Comparison of ENCODE assay signal across 9 cellular contexts in the genomic region with DNA sequence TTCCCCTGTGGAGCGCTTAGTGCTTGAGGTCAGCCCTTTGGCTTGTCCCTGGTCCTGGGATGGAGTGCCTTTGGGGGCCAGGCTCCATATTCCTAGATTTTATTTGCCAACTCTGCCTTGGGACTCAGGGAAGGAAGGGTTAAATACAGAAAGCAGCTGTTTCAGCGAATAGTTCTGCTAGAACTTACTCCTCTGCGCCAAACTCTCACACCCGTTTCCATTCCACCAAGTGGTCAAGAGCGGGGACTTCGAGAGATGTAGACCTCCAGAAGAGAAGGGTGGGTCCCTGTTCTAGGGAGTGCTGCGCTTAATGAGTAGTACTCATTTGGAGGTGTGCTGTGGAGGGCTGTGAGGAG. TPM values are rescaled to one million over a fixed set of nuclear protein-coding genes. Genes with fewer than 3 reads are reported as not detected.
DNase-seq lines count a peak whose midpoint lies in the region; ATAC-seq and TF ChIP-seq lines count a peak whose summit lies in the region.
"Had no signal": no experiment of that assay in that cellular context is flagged by ENCODE, and none has a peak within 500 bp of the region (broad histone marks: within the 10 kb centered on the region; RNA-seq: fewer than 3 reads in every experiment).

No MANE protein-coding gene starts in this region.

- no peak for TF ChIP-seq CTCF in OCI-LY3 (IDR thresholded peaks at IDR 0.05; ENCODE audit: low read depth, low read length)
- no peak for TF ChIP-seq CTCF in endodermal cell (conservative IDR thresholded peaks at IDR 0.05)
- no peak for TF ChIP-seq CTCF in psoas muscle (IDR thresholded peaks at IDR 0.05)
- no peak for TF ChIP-seq CTCF in testis (IDR thresholded peaks at IDR 0.05)

- H3K9ac ChIP-seq in OCI-LY3 (ENCODE audit: low read length) (peak overlapping the region; percentile 67), endodermal cell (ENCODE audit: extremely low read depth, low read length, poor library complexity, severe bottlenecking) (no peak overlapping the region)

- H3K4me1 Mint-ChIP-seq in endodermal cell, result peaks cover 46% of the 10 kb centered on the region

- H3K9me3 Mint-ChIP-seq in endodermal cell, result no peaks in the 10 kb centered on the region

- H3K9me3 ChIP-seq in OCI-LY3 (ENCODE audit: insufficient read depth, low read length), result no peaks in the 10 kb centered on the region
- H3K9me3 ChIP-seq in endodermal cell (ENCODE audit: control insufficient read depth, low read length), result no peaks in the 10 kb centered on the region
- no peaks in the 10 kb centered on the region for H3K9me3 ChIP-seq in psoas muscle
- no peaks in the 10 kb centered on the region for H3K9me3 ChIP-seq in testis

- ATAC-seq in GM19043 (IDR thresholded peaks at IDR 0.05; ENCODE audit: low read depth, unreplicated experiment), result peak; percentile 2
- no peak for ATAC-seq in psoas muscle
- ATAC-seq in GM18502 (IDR thresholded peaks at IDR 0.05; ENCODE audit: poor library complexity, unreplicated experiment), result no peak

- no peaks in the 10 kb centered on the region for H3K27me3 Mint-ChIP-seq in endodermal cell (ENCODE audit: insufficient read depth)

- H3K4me3 ChIP-seq in OCI-LY3 (ENCODE audit: low read length), result peak overlapping the region; percentile 69
- H3K4me3 ChIP-seq in endodermal cell (ENCODE audit: low read length), result no peak overlapping the region
- H3K4me3 ChIP-seq in psoas muscle, result peak overlapping the region; percentile 36
- no peak overlapping the region for H3K4me3 ChIP-seq in testis

- intact Hi-C loops in psoas muscle (cut with DNase I) (loop anchor here (5.0 kb wide), 3 partner anchors 67 to 157 kb away; partner anchors contain the start of gene SDHC (in 1 of the 2)), testis (cut with DNase I; ENCODE audit: low total_unique reads) (no loop called here)

- peak overlapping the region; percentile 91 for H3K4me2 ChIP-seq in OCI-LY3 (ENCODE audit: low read length)

- H3K27me3 ChIP-seq in OCI-LY3 (ENCODE audit: low read depth, low read length) (no peaks in the 10 kb centered on the region), endodermal cell (ENCODE audit: control insufficient read depth, insufficient read depth, low read length, poor library complexity, severe bottlenecking) (no peaks in the 10 kb centered on the region), psoas muscle (ENCODE audit: insufficient read depth in 3 of 3, low read length in 2 of 3) (no peaks in the 10 kb centered on the region), testis (no peaks in the 10 kb centered on the region)

- peaks cover 6% of the 10 kb centered on the region; the same call in 1 of the 2 replicates for H3K79me2 ChIP-seq in OCI-LY3 (ENCODE audit: low read length)

- H3K4me3 Mint-ChIP-seq in endodermal cell, result peak overlapping the region; percentile 85

- H3K36me3 ChIP-seq in OCI-LY3 (replicated peaks; ENCODE audit: low read depth, low read length) (peaks cover 7% of the 10 kb centered on the region), endodermal cell (ENCODE audit: control insufficient read depth, insufficient read depth, low read length) (peaks cover 14% of the 10 kb centered on the region), psoas muscle (ENCODE audit: insufficient read depth in 1 of 2, low read depth in 1 of 2) (peaks cover 7 to 24% of the 10 kb centered on the region in 2 donors), testis (ENCODE audit: low read depth, missing control alignments) (no peaks in the 10 kb centered on the region)

- H3K4me1 ChIP-seq in OCI-LY3 (ENCODE audit: low read length) (peaks cover 21% of the 10 kb centered on the region), endodermal cell (ENCODE audit: control insufficient read depth, insufficient read depth, low read length) (peaks cover 14% of the 10 kb centered on the region), psoas muscle (peaks cover 12% of the 10 kb centered on the region), testis (peaks cover 15% of the 10 kb centered on the region)

- 90 to 100% methylated on average over 1 to 7 of the region's 7 CpGs for WGBS in endodermal cell (ENCODE audit: insufficient coverage in 1 of 2, insufficient read length in 1 of 2), 2 experiments
- WGBS in psoas muscle, 3 donors, result 40 to 57% (median 43%) methylated on average over 7 of the region's 7 CpGs
- whole genome bisulfite sequencing in testis, 2 donors, result 38 to 45% methylated on average over 7 of the region's 7 CpGs

- peak overlapping the region; percentile 81 for H3K27ac Mint-ChIP-seq in endodermal cell

- no peaks in the 10 kb centered on the region for H4K20me1 ChIP-seq in OCI-LY3 (ENCODE audit: insufficient read depth, low read length)

- DNase-seq in endodermal cell, result no peak
- no peak for DNase-seq in psoas muscle
- no peak for DNase-seq in testis
- DNase-seq in ureter (ENCODE audit: low spot score), result no peak
- DNase-seq in NCI-H2227 (lab: John Stamatoyannopoulos, UW; ENCODE audit: unreplicated experiment), result no peak

- H3K36me3 Mint-ChIP-seq in endodermal cell (ENCODE audit: low read depth), result peaks cover 18% of the 10 kb centered on the region

- TF ChIP-seq POLR2A in testis (IDR thresholded peaks at IDR 0.05), result no peak

- peak overlapping the region; percentile 99 for H2AFZ ChIP-seq in OCI-LY3 (ENCODE audit: low read depth, low read length)

- H3K27ac ChIP-seq in OCI-LY3 (ENCODE audit: low read length) (peak overlapping the region; percentile 67), endodermal cell (ENCODE audit: low read depth, low read length) (no peak overlapping the region), psoas muscle (peak overlapping the region; percentile 61), testis (no peak overlapping the region)

RNA-seq across cellular contexts. Expression of gene TOMM40L, which starts 0.7 kb away (rescaled TPM):
- total RNA-seq in endodermal cell (10 to 100 TPM in 1 of 2 donors, 1 to 10 TPM in 1; 9.0 to 11.6 TPM), psoas muscle (10 to 100 TPM; 10.0 to 39.2 (median 27.5) TPM), testis (1 to 10 TPM; 4.7 to 6.0 TPM), ureter (17.5 TPM)
- polyA plus RNA-seq in endodermal cell (2013, experiment 1 of 2), result 9.8 TPM
- polyA plus RNA-seq in endodermal cell (2013, experiment 2 of 2), result 10.6 TPM
- polyA plus RNA-seq in psoas muscle (10 to 100 TPM; 26.4 to 38.3 (median 32.4) TPM), testis (ENCODE audit: insufficient read depth, low read depth, low replicate concordance) (7.5 TPM)

RNA-seq across cellular contexts. Expression of gene APOA2, which starts 1.7 kb away (rescaled TPM):
- total RNA-seq in endodermal cell (100 to 1,000 TPM; 268 to 396 TPM), psoas muscle (under 1 TPM in 1 of 4 donors, not detected in 3; 0.86 TPM), testis (not detected), ureter (not detected)
- polyA plus RNA-seq in endodermal cell (2013, experiment 1 of 2), result 149 TPM
- polyA plus RNA-seq in endodermal cell (2013, experiment 2 of 2), result 136 TPM
- polyA plus RNA-seq in psoas muscle (not detected), testis (ENCODE audit: insufficient read depth, low read depth, low replicate concordance) (1.6 TPM)
- total RNA-seq: myocyte had no signal

RNA-seq across cellular contexts. Expression of gene FCER1G, which starts 10.1 kb away (rescaled TPM):
- total RNA-seq in endodermal cell, result under 1 TPM; 0.68 to 0.69 TPM
- not detected for polyA plus RNA-seq in endodermal cell (2013, experiment 1 of 2)
- not detected for polyA plus RNA-seq in endodermal cell (2013, experiment 2 of 2)
- 10 to 100 TPM in 2 of 4 donors, 1 to 10 TPM in 2; 3.3 to 11.3 (median 9.7) TPM for total RNA-seq in psoas muscle
- polyA plus RNA-seq in psoas muscle, result 10 to 100 TPM in 2 of 3 donors, 1 to 10 TPM in 1; 8.3 to 23.5 (median 12.4) TPM
- 10 to 100 TPM in 1 of 2 donors, 1 to 10 TPM in 1; 2.1 to 13.3 TPM for total RNA-seq in testis
- polyA plus RNA-seq in testis (ENCODE audit: insufficient read depth, low read depth, low replicate concordance), result 60.9 TPM
- total RNA-seq in ureter, result 11.3 TPM
- total RNA-seq: myocyte had no signal

RNA-seq across cellular contexts. Expression of gene NR1I3, which starts 12.8 kb away (rescaled TPM):
- total RNA-seq in endodermal cell (not detected), psoas muscle (not detected), testis (under 1 TPM; 0.31 to 0.68 TPM), ureter (not detected)
- polyA plus RNA-seq in endodermal cell (2013, experiment 1 of 2), result not detected
- not detected for polyA plus RNA-seq in endodermal cell (2013, experiment 2 of 2)
- polyA plus RNA-seq in psoas muscle (under 1 TPM; 0.17 to 0.42 (median 0.25) TPM), testis (ENCODE audit: insufficient read depth, low read depth, low replicate concordance) (0.57 TPM)
- total RNA-seq: myocyte had no signal

RNA-seq across cellular contexts. Expression of gene NDUFS2, which starts 23.0 kb away (rescaled TPM):
- total RNA-seq in endodermal cell (10 to 100 TPM; 83.5 to 100.0 TPM), psoas muscle (100 to 1,000 TPM; 204 to 336 (median 272) TPM), testis (100 to 1,000 TPM; 117 to 129 TPM), ureter (94.1 TPM)
- polyA plus RNA-seq in endodermal cell (2013, experiment 1 of 2), result 130 TPM
- 112 TPM for polyA plus RNA-seq in endodermal cell (2013, experiment 2 of 2)
- polyA plus RNA-seq in psoas muscle (100 to 1,000 TPM; 207 to 270 (median 232) TPM), testis (ENCODE audit: insufficient read depth, low read depth, low replicate concordance) (82.9 TPM)

Comparison
In these comparisons a context has a peak if more than half of its experiments do, and no peak if none do; other contexts are left out.
1. H3K27ac ChIP-seq: peak in OCI-LY3 (single experiment) and psoas muscle (single experiment); none in endodermal cell (single experiment) and testis (0 of 2).
2. H3K4me3 ChIP-seq: peak in OCI-LY3 (single experiment) and psoas muscle (single experiment); none in endodermal cell (single experiment) and testis (0 of 2).
3. RNA of gene APOA2, which starts 1.7 kb away (total RNA-seq): 268 to 396 TPM in endodermal cell; not detected in ureter (single experiment), not detected in testis and 0.86 TPM in psoas muscle; every median in the first group is over 100 times any median in the second.